ENCODE assay signal across 8 cellular contexts in genomic region chr19:4343056-4343844, GRCh38. TPM values are rescaled to one million over a fixed set of nuclear protein-coding genes. Genes with fewer than 3 reads are reported as not detected.
A peak's percentile ranks its signal among the peaks of the same experiment; 100 is the strongest.
DNase-seq lines count a peak whose midpoint lies in the region; ATAC-seq and TF ChIP-seq lines count a peak whose summit lies in the region.

Gene MPND, plus strand, starts transcription at chr19:4343562. Its CDS starts 32 bp downstream, at chr19:4343594.

- DNase-seq in GM12865 (ENCODE audit: low read depth) (peak; percentile 90), NCI-H1105 treated with DMSO at 0.1 percent for 48 hours (lab: John Stamatoyannopoulos, UW) (peak; percentile 80), T-helper 17 cell (peak; percentile 88 to 95 (median 94)), amniotic stem cell (lab: John Stamatoyannopoulos, UW) (peak; percentile 67), right atrium auricular region (ENCODE audit: low spot score) (peak; percentile 93), putamen (ENCODE audit: low spot score) (peak; percentile 94), vagina (ENCODE audit: extremely low spot score in 2 of 2) (no peak)

- H3K4me3 ChIP-seq in GM12865 (ENCODE audit: low read depth, low read length), result peak within 1 kb of the TSS; percentile 78
- peak within 1 kb of the TSS; percentile 66 to 72 for H3K4me3 ChIP-seq in right atrium auricular region
- peak within 1 kb of the TSS; percentile 68 to 78 for H3K4me3 ChIP-seq in vagina

- H3K4me1 ChIP-seq in right atrium auricular region, result peaks cover 0 to 23% of the 10 kb centered on the region in 2 donors
- peaks cover 12% of the 10 kb centered on the region for H3K4me1 ChIP-seq in vagina

- H3K27me3 ChIP-seq in right atrium auricular region (no peaks in the 10 kb centered on the region), vagina (no peaks in the 10 kb centered on the region)

- peaks cover 18% of the 10 kb centered on the region for H3K4me1 Mint-ChIP-seq in T-helper 17 cell

- H3K9me3 ChIP-seq in T-helper 17 cell (ENCODE audit: control insufficient read depth, low read length, poor library complexity, severe bottlenecking), result no peaks in the 10 kb centered on the region
- no peaks in the 10 kb centered on the region for H3K9me3 ChIP-seq in right atrium auricular region
- no peaks in the 10 kb centered on the region for H3K9me3 ChIP-seq in vagina

- intact Hi-C loops in vagina (cut with DNase I), result no loop called here

- H3K4me3 Mint-ChIP-seq in T-helper 17 cell, result peak within 1 kb of the TSS; percentile 92

- peak; percentile 54 for ATAC-seq in HG02610 (IDR thresholded peaks at IDR 0.05; ENCODE audit: unreplicated experiment)
- peak; percentile 75 for ATAC-seq in T-helper 17 cell

- H3K36me3 Mint-ChIP-seq in T-helper 17 cell (ENCODE audit: low read depth), result peaks cover 3% of the 10 kb centered on the region

- TF ChIP-seq CTCF in GM12865 (IDR thresholded peaks at IDR 0.05; ENCODE audit: insufficient read depth, low read depth, low read length, missing control alignments) (peak; percentile 18), right atrium auricular region (IDR thresholded peaks at IDR 0.05) (no peak), vagina (IDR thresholded peaks at IDR 0.05) (peak in 1 of 3 experiments; percentile 12)

- peak within 1 kb of the TSS; percentile 72 for H3K27ac Mint-ChIP-seq in T-helper 17 cell

- no peaks in the 10 kb centered on the region for H3K27me3 Mint-ChIP-seq in T-helper 17 cell

- TF ChIP-seq POLR2A in vagina (IDR thresholded peaks at IDR 0.05), result peak in 1 of 2 donors; percentile 38

- H3K36me3 ChIP-seq in right atrium auricular region (no peaks in the 10 kb centered on the region), vagina (peaks cover 0 to 5% of the 10 kb centered on the region in 2 donors)

- H3K27ac ChIP-seq in right atrium auricular region, result peak within 1 kb of the TSS; percentile 87 to 96
- peak within 1 kb of the TSS; percentile 94 for H3K27ac ChIP-seq in vagina

RNA-seq across cellular contexts. Expression of gene MPND, which starts in this region (rescaled TPM):
- total RNA-seq in T-helper 17 cell (10 to 100 TPM; 13.0 to 15.1 TPM), right atrium auricular region (1 to 10 TPM; 6.2 to 7.3 TPM), vagina (10.1 TPM)

Comparison
In these comparisons a context has a peak if more than half of its experiments do, and no peak if none do; other contexts are left out.
1. DNase-seq: peak in GM12865 (single experiment), NCI-H1105 treated with DMSO at 0.1 percent for 48 hours (single experiment), T-helper 17 cell (3 of 3), amniotic stem cell (single experiment), right atrium auricular region (single experiment) and putamen (single experiment); none in vagina (0 of 2).
2. Peak in every context shown above with its lines, with median percentiles within 50 percentile points of each other: H3K4me3 ChIP-seq.